ENCODE assay signal across 31 cellular contexts in genomic region chr11:77990981-77991380, GRCh38.
"Had no signal": no experiment of that assay in that cellular context is flagged by ENCODE, and none has a peak within 500 bp of the region (broad histone marks: within the 10 kb centered on the region; RNA-seq: fewer than 3 reads in every experiment).

No MANE protein-coding gene starts in this region.

- H3K27ac Mint-ChIP-seq: activated B cell treated with CpG ODN at 0.5 μM for 24 hours; activated CD4-positive, alpha-beta memory T cell treated with anti-CD3 and anti-CD28 coated beads for 36 hours; activated CD4-positive, alpha-beta T cell treated with anti-CD3 and anti-CD28 coated beads, Interleukin-2, amount 10 ng/mL, durations not matched to agents 24 days and 14 days; activated naive CD4-positive, alpha-beta T cell treated with anti-CD3 and anti-CD28 coated beads for 36 hours; activated naive CD4-positive, alpha-beta T cell treated with anti-CD3 and anti-CD28 coated beads, Interleukin-2, amount 50 U/mL, for 72 hours; activated naive CD8-positive, alpha-beta T cell treated with anti-CD3 and anti-CD28 coated beads for 36 hours; activated T-cell treated with anti-CD3 and anti-CD28 coated beads, Interleukin-2, amount 50 U/mL, for 72 hours; activated T-helper 17 cell treated with anti-CD3 and anti-CD28 coated beads, Interleukin-2, amount 50 U/mL, for 72 hours; T-helper 1 cell treated with Interleukin-12 subunit alpha and Interleukin-12 subunit beta and Interleukin-4 antibody, amounts not matched to agents 30 μg/mL and 1 μg/mL, for 36 hours; T-helper 2 cell treated with Interferon-gamma antibody and Interleukin-4, amounts not matched to agents 5 μg/mL and 100 μg/mL, for 36 hours had no signal

- ATAC-seq: activated naive CD4-positive, alpha-beta T cell treated with anti-CD3 and anti-CD28 coated beads, Interleukin-2, amount 50 U/mL, for 72 hours; activated T-cell treated with anti-CD3 and anti-CD28 coated beads, Interleukin-2, amount 50 U/mL, for 4 hours; activated T-cell treated with anti-CD3 and anti-CD28 coated beads, Interleukin-2, amount 50 U/mL, for 72 hours; activated T-helper 17 cell treated with anti-CD3 and anti-CD28 coated beads, Interleukin-2, amount 50 U/mL, for 72 hours; body of pancreas had no signal

- H3K9me3 Mint-ChIP-seq: activated B cell treated with CpG ODN at 0.5 μM for 24 hours; activated CD4-positive, alpha-beta T cell treated with anti-CD3 and anti-CD28 coated beads, Interleukin-2, amount 10 ng/mL, durations not matched to agents 24 days and 14 days; activated naive CD4-positive, alpha-beta T cell treated with anti-CD3 and anti-CD28 coated beads for 36 hours; activated naive CD4-positive, alpha-beta T cell treated with anti-CD3 and anti-CD28 coated beads, Interleukin-2, amount 50 U/mL, for 72 hours; activated naive CD8-positive, alpha-beta T cell treated with anti-CD3 and anti-CD28 coated beads for 36 hours; activated T-cell treated with anti-CD3 and anti-CD28 coated beads, Interleukin-2, amount 50 U/mL, for 4 hours; activated T-cell treated with anti-CD3 and anti-CD28 coated beads, Interleukin-2, amount 50 U/mL, for 72 hours; activated T-helper 1 cell treated with anti-CD3 and anti-CD28 coated beads, Interleukin-12 subunit alpha, Interleukin-12 subunit beta, Interleukin-2, Interleukin-4 antibody, amounts not matched to agents 30 ng/mL and 10 ng/mL and 1 ng/mL, durations not matched to agents 14 hours and 24 hours and 36 hours; activated T-helper 17 cell treated with anti-CD3 and anti-CD28 coated beads, Interleukin-2, amount 50 U/mL, for 72 hours; T-helper 1 cell treated with Interleukin-12 subunit alpha and Interleukin-12 subunit beta and Interleukin-4 antibody, amounts not matched to agents 30 μg/mL and 1 μg/mL, for 36 hours; T-helper 2 cell treated with Interferon-gamma antibody and Interleukin-4, amounts not matched to agents 5 μg/mL and 100 μg/mL, for 36 hours had no signal

- H3K27me3 Mint-ChIP-seq: activated B cell treated with CpG ODN at 0.5 μM for 24 hours; activated CD4-positive, alpha-beta memory T cell treated with anti-CD3 and anti-CD28 coated beads for 36 hours; activated naive CD8-positive, alpha-beta T cell treated with anti-CD3 and anti-CD28 coated beads for 36 hours; activated T-helper 17 cell treated with anti-CD3 and anti-CD28 coated beads, Interleukin-2, amount 50 U/mL, for 72 hours had no signal

- DNase-seq: activated B cell treated with CpG ODN at 0.5 μM for 24 hours; activated CD4-positive, alpha-beta memory T cell treated with anti-CD3 and anti-CD28 coated beads for 36 hours; activated CD4-positive, alpha-beta T cell treated with anti-CD3 and anti-CD28 coated beads, Interleukin-2, amount 10 ng/mL, durations not matched to agents 24 days and 14 days; activated CD4-positive, alpha-beta T cell treated with anti-CD3 and anti-CD28 coated beads, Interleukin-2, amount 50 U/mL, for 1 hour; activated CD4-positive, alpha-beta T cell treated with anti-CD3 and anti-CD28 coated beads, Interleukin-2, amount 50 U/mL, for 4 hours; activated CD4-positive, CD25-positive, alpha-beta regulatory T cell treated with anti-CD3 and anti-CD28 coated beads, Interleukin-2, amount 50 U/mL, for 72 hours; activated CD8-positive, alpha-beta memory T cell treated with anti-CD3 and anti-CD28 coated beads, Interleukin-2, amount 50 U/mL, for 4 hours; activated effector memory CD4-positive, alpha-beta T cell treated with anti-CD3 and anti-CD28 coated beads, Interleukin-2, amount 50 U/mL, for 16 hours; activated gamma-delta T cell treated with Interleukin-2 at 50 U/mL for 16 hours; activated naive CD4-positive, alpha-beta T cell; activated naive CD4-positive, alpha-beta T cell treated with anti-CD3 and anti-CD28 coated beads for 36 hours; activated naive CD4-positive, alpha-beta T cell treated with anti-CD3 and anti-CD28 coated beads, Interleukin-2, amount 50 U/mL, for 16 hours; activated naive CD8-positive, alpha-beta T cell treated with anti-CD3 and anti-CD28 coated beads for 36 hours; activated T-cell treated with anti-CD3 and anti-CD28 coated beads for 4 hours; activated T-cell treated with anti-CD3 and anti-CD28 coated beads, Interleukin-2, amount 50 U/mL, for 1 hour; activated T-cell treated with anti-CD3 and anti-CD28 coated beads, Interleukin-2, amount 50 U/mL, for 4 hours; activated T-cell treated with anti-CD3 and anti-CD28 coated beads, Interleukin-2, amount 50 U/mL, for 72 hours; adrenal gland; amniotic stem cell; aorta; body of pancreas; brain microvascular endothelial cell; central memory CD4-positive, alpha-beta T cell; T-helper 1 cell; T-helper 2 cell; T-helper 9 cell had no signal

- H3K4me3 Mint-ChIP-seq: activated B cell treated with CpG ODN at 0.5 μM for 24 hours; activated CD4-positive, alpha-beta memory T cell treated with anti-CD3 and anti-CD28 coated beads for 36 hours; activated CD4-positive, alpha-beta T cell treated with anti-CD3 and anti-CD28 coated beads, Interleukin-2, amount 10 ng/mL, durations not matched to agents 24 days and 14 days; activated naive CD4-positive, alpha-beta T cell treated with anti-CD3 and anti-CD28 coated beads for 36 hours; activated naive CD8-positive, alpha-beta T cell treated with anti-CD3 and anti-CD28 coated beads for 36 hours; activated T-cell treated with anti-CD3 and anti-CD28 coated beads, Interleukin-2, amount 50 U/mL, for 4 hours; activated T-cell treated with anti-CD3 and anti-CD28 coated beads, Interleukin-2, amount 50 U/mL, for 72 hours; activated T-helper 1 cell treated with anti-CD3 and anti-CD28 coated beads, Interleukin-12 subunit alpha, Interleukin-12 subunit beta, Interleukin-2, Interleukin-4 antibody, amounts not matched to agents 30 ng/mL and 10 ng/mL and 1 ng/mL, durations not matched to agents 14 hours and 24 hours and 36 hours; activated T-helper 17 cell treated with anti-CD3 and anti-CD28 coated beads, Interleukin-2, amount 50 U/mL, for 72 hours; T-helper 1 cell treated with Interleukin-12 subunit alpha and Interleukin-12 subunit beta and Interleukin-4 antibody, amounts not matched to agents 30 μg/mL and 1 μg/mL, for 36 hours; T-helper 2 cell treated with Interferon-gamma antibody and Interleukin-4, amounts not matched to agents 5 μg/mL and 100 μg/mL, for 36 hours had no signal
